13 cellular contexts compared by ENCODE assay signal in the genomic region with DNA sequence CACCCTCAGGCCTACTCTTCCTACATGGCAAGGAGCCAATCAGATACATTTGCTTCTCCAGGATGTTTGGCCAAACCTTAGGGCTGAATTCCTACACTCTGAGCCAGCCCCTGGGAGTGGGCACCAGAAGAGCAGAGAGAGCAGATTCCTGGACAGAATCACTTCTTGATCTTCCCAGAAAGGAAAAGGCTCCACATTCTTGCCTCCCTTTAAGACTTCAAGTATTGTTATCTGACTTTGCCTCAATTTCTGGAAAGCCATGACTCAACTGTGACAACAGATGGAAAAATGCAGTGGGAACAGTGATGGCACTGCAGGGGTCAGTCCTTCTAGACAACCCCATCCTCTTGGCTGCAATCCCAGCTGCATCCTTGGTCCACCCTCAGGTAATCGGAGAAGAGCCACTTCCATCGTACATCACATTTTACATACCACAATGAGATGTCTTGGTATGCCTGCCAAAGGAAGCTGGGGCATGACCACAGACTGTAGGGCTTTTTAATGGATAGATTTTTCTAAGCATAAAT. TPM values are rescaled to one million over a fixed set of nuclear protein-coding genes. Genes with fewer than 3 reads are reported as not detected.
DNase-seq lines count a peak whose midpoint lies in the region; ATAC-seq, FAIRE-seq and TF ChIP-seq lines count a peak whose summit lies in the region.
"Had no signal": no experiment of that assay in that cellular context is flagged by ENCODE, and none has a peak within 500 bp of the region (broad histone marks: within the 10 kb centered on the region; RNA-seq: fewer than 3 reads in every experiment).

No MANE protein-coding gene starts in this region.

- no peak overlapping the region for H2AFZ ChIP-seq in HCT116 (ENCODE audit: low read depth, low read length, poor library complexity, severe bottlenecking)
- H2AFZ ChIP-seq in smooth muscle cell (ENCODE audit: low read depth) = no peak overlapping the region

- no peaks in the 10 kb centered on the region for H3K79me2 ChIP-seq in HCT116 (ENCODE audit: insufficient read depth, low read length)
- H3K79me2 ChIP-seq in smooth muscle cell (ENCODE audit: low read depth) = no peaks in the 10 kb centered on the region

- H3K4me3 ChIP-seq in HCT116 (replicated peaks in 1 of 2; ENCODE audit: low read depth in 1 of 2, low read length in 2 of 2) (0 out of 4 replicates have a peak overlapping the region, but pooled peaks of 1 of the 2 experiments have one; percentile 2), fibroblast of mammary gland (ENCODE audit: control insufficient read depth, low read depth, low read length) (no peak overlapping the region), smooth muscle cell (no peak overlapping the region)
- H3K4me3 ChIP-seq: testis had no signal

- FAIRE-seq in GM12892 (lab: Jason Lieb, UNC) = no peak

- no peaks in the 10 kb centered on the region for H3F3A ChIP-seq in smooth muscle cell (ENCODE audit: low read depth)

- TF ChIP-seq RAD21 in HCT116 (IDR thresholded peaks at IDR 0.05; ENCODE audit: low read depth) = no peak

- intact Hi-C loops in HCT116 (cut with micrococcal nuclease) = no loop called here

- H3K9me3 ChIP-seq in HCT116 (ENCODE audit: control insufficient read depth in 1 of 2, insufficient read depth in 1 of 2, low read depth in 1 of 2, low read length in 2 of 2) = no peaks in the 10 kb centered on the region
- peaks cover 5% of the 10 kb centered on the region for H3K9me3 ChIP-seq in smooth muscle cell (replicated peaks; ENCODE audit: low read depth)
- H3K9me3 ChIP-seq: testis had no signal

- H3K27me3 ChIP-seq in HCT116 (ENCODE audit: insufficient read depth, low read length) = no peaks in the 10 kb centered on the region
- no peaks in the 10 kb centered on the region for H3K27me3 ChIP-seq in smooth muscle cell (ENCODE audit: low read depth)
- H3K27me3 ChIP-seq: testis had no signal

- H3K4me2 ChIP-seq in HCT116 (ENCODE audit: low read length) = peak overlapping the region; percentile 52
- H3K4me2 ChIP-seq in smooth muscle cell = no peak overlapping the region

- peak; percentile 91 for ATAC-seq in HCT116
- ATAC-seq in SK-N-SH treated with all-trans-retinoic acid at 6 μM for 48 hours = peak; percentile 93
- no peak for ATAC-seq in activated T-cell treated with anti-CD3 and anti-CD28 coated beads, Interleukin-2, amount 50 U/mL, for 72 hours (replicated peaks in 1 of 2)

- H3K4me1 ChIP-seq in HCT116 (ENCODE audit: control insufficient read depth in 1 of 2, insufficient read depth in 2 of 2, low read length in 2 of 2) = peaks cover 14 to 33% of the 10 kb centered on the region in 2 experiments
- H3K4me1 ChIP-seq in smooth muscle cell (ENCODE audit: low read depth) = no peaks in the 10 kb centered on the region
- H3K4me1 ChIP-seq: testis had no signal

- WGBS in smooth muscle cell (ENCODE audit: low lambda C conversion rate) = 32% methylated on average over 2 of the region's 2 CpGs

- H3K36me3 Mint-ChIP-seq in activated T-cell treated with anti-CD3 and anti-CD28 coated beads, Interleukin-2, amount 50 U/mL, for 72 hours (ENCODE audit: insufficient read depth in 2 of 2) = peaks cover 0 to 2% of the 10 kb centered on the region in 2 donors

- BruUV-seq in HCT116 (replicated peaks; lab: Mats Ljungman, UMichigan) = no TSS peak

- H3K9me3 Mint-ChIP-seq in activated T-cell treated with anti-CD3 and anti-CD28 coated beads, Interleukin-2, amount 50 U/mL, for 72 hours = peaks cover 0 to 2% of the 10 kb centered on the region in 2 donors
- H3K9me3 Mint-ChIP-seq: activated naive CD4-positive, alpha-beta T cell treated with anti-CD3 and anti-CD28 coated beads for 36 hours had no signal

- H3K27ac Mint-ChIP-seq in activated T-cell treated with anti-CD3 and anti-CD28 coated beads, Interleukin-2, amount 50 U/mL, for 72 hours = no peak overlapping the region
- H3K27ac Mint-ChIP-seq: activated naive CD4-positive, alpha-beta T cell treated with anti-CD3 and anti-CD28 coated beads for 36 hours had no signal

- POLR2A ChIA-PET in HCT116 (lab: Charles Lee) = no interaction called here

- no peak overlapping the region for H3K4me3 Mint-ChIP-seq in activated T-cell treated with anti-CD3 and anti-CD28 coated beads, Interleukin-2, amount 50 U/mL, for 72 hours
- H3K4me3 Mint-ChIP-seq: activated naive CD4-positive, alpha-beta T cell treated with anti-CD3 and anti-CD28 coated beads for 36 hours; neural crest cell had no signal

- no peaks in the 10 kb centered on the region for H3K36me3 ChIP-seq in HCT116 (ENCODE audit: control insufficient read depth in 1 of 2, insufficient read depth in 2 of 2, low read length in 2 of 2)
- no peaks in the 10 kb centered on the region for H3K36me3 ChIP-seq in smooth muscle cell (ENCODE audit: low read depth)

- no peaks in the 10 kb centered on the region for H4K20me1 ChIP-seq in HCT116 (ENCODE audit: insufficient read depth)
- H4K20me1 ChIP-seq in smooth muscle cell (ENCODE audit: low read depth) = no peaks in the 10 kb centered on the region

- no peak overlapping the region for H3K9ac ChIP-seq in HCT116 (ENCODE audit: low read length)
- no peak overlapping the region for H3K9ac ChIP-seq in smooth muscle cell (ENCODE audit: low read depth)

- CTCF ChIA-PET in HCT116 (lab: Charles Lee) = no interaction called here

- DNase-seq in HCT116 (ENCODE audit: low read depth, low spot score) = peak; percentile 79
- DNase-seq in fibroblast of mammary gland (ENCODE audit: low read depth) = peak; percentile 70
- no peak for DNase-seq in smooth muscle cell (lab: John Stamatoyannopoulos, UW; ENCODE audit: unreplicated experiment)
- DNase-seq in NCI-H1930 (lab: John Stamatoyannopoulos, UW) = no peak
- no peak for DNase-seq in GM12892 (ENCODE audit: insufficient read length)
- DNase-seq in activated T-cell treated with anti-CD3 and anti-CD28 coated beads, Interleukin-2, amount 50 U/mL, for 72 hours = no peak
- DNase-seq: activated CD4-positive, alpha-beta T cell treated with anti-CD3 and anti-CD28 coated beads for 48 hours; activated naive CD4-positive, alpha-beta T cell treated with anti-CD3 and anti-CD28 coated beads for 36 hours; NCI-H2227 treated with DMSO at 0.1 percent for 48 hours; SIG-M5; testis had no signal

- TF ChIP-seq CTCF in HCT116 (IDR thresholded peaks at IDR 0.05 in 2 of 3, conservative IDR thresholded peaks at IDR 0.05 in 1 of 3; ENCODE audit: borderline replicate concordance in 1 of 3, insufficient read depth in 1 of 3, low read depth in 2 of 3, low read length in 2 of 3) (no peak), fibroblast of mammary gland (conservative IDR thresholded peaks at IDR 0.05; ENCODE audit: control insufficient read depth, insufficient read depth, low read depth, low read length) (no peak), smooth muscle cell (IDR thresholded peaks at IDR 0.05; ENCODE audit: borderline replicate concordance, insufficient read depth, poor library complexity, severe bottlenecking) (no peak)

- RAD21 ChIA-PET in HCT116 (lab: Charles Lee; ENCODE audit: low non-redundant PET in 1 of 2, low total read pairs in 2 of 2, uncharacterized antibody in 2 of 2, unreplicated experiment in 2 of 2) = no interaction called here

- H3K4me1 Mint-ChIP-seq in activated T-cell treated with anti-CD3 and anti-CD28 coated beads, Interleukin-2, amount 50 U/mL, for 72 hours (ENCODE audit: low read depth) = no peaks in the 10 kb centered on the region
- H3K4me1 Mint-ChIP-seq: neural crest cell had no signal

- no peaks in the 10 kb centered on the region for H3K27me3 Mint-ChIP-seq in activated T-cell treated with anti-CD3 and anti-CD28 coated beads, Interleukin-2, amount 50 U/mL, for 72 hours (ENCODE audit: low read depth)

- TF ChIP-seq POLR2A in HCT116 (IDR thresholded peaks at IDR 0.05; ENCODE audit: borderline replicate concordance, extremely low read depth, insufficient read depth, insufficient read length) (no peak), GM12892 (IDR thresholded peaks at IDR 0.05; ENCODE audit: low read depth, low read length) (no peak)

- H3K9me2 ChIP-seq in HCT116 (ENCODE audit: insufficient read depth) = no peaks in the 10 kb centered on the region

- H3K27ac ChIP-seq in HCT116 (ENCODE audit: low read depth, low read length) = peak overlapping the region; percentile 19; the same call in 1 of the 2 replicates
- H3K27ac ChIP-seq in smooth muscle cell (ENCODE audit: low read depth) = peak overlapping the region; percentile 46
- H3K27ac ChIP-seq: testis had no signal

TF ChIP-seq in HCT116, 20 proteins besides CTCF, POLR2A, EP300 and RAD21 (continues in another document):
- TF ChIP-seq JUND (IDR thresholded peaks at IDR 0.05) (peak; percentile 55), SIN3A (IDR thresholded peaks at IDR 0.05; ENCODE audit: low read depth) (0 out of 2 replicates have a peak, but pooled peaks have one; percentile 40), SP1 (IDR thresholded peaks at IDR 0.05; ENCODE audit: low read depth) (peak; percentile 44; the same call in 1 of the 2 replicates), EGR1 (IDR thresholded peaks at IDR 0.05; ENCODE audit: low read depth) (no peak), TCF7L2 (IDR thresholded peaks at IDR 0.05; ENCODE audit: borderline replicate concordance, extremely low read depth, insufficient read depth, insufficient read length) (no peak)
- TF ChIP-seq, protein P1, sequence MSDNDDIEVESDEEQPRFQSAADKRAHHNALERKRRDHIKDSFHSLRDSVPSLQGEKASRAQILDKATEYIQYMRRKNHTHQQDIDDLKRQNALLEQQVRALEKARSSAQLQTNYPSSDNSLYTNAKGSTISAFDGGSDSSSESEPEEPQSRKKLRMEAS (IDR thresholded peaks at IDR 0.05) = no peak; the same call in 1 of the 2 replicates

TF ChIP-seq in SK-N-SH treated with all-trans-retinoic acid at 6 μM for 48 hours, 23 proteins besides CTCF, POLR2A, EP300 and RAD21 (continues in another document):
- TF ChIP-seq ISL1 (CRISPR knock-in tag; IDR thresholded peaks at IDR 0.05) (peak; percentile 79), GLIS3 (CRISPR knock-in tag; IDR thresholded peaks at IDR 0.05) (no peak)

RNA-seq across cellular contexts. Expression of a gene that starts 21.0 kb away (rescaled TPM):
- total RNA-seq in HCT116 (2021; ENCODE audit: unreplicated experiment) (0.52 TPM), smooth muscle cell (3.6 and 14.2 TPM in 2 replicates)
- polyA plus RNA-seq in HCT116 (2012) = 0.36 and 0.48 TPM in 2 replicates
- 7.7 and 35.9 TPM in 2 replicates for polyA plus RNA-seq in smooth muscle cell
- polyA plus RNA-seq in GM12892 (2012; ENCODE audit: missing spikeins) = not detected
- under 1 TPM in 1 of 2 donors, not detected in 1; 0.10 TPM for total RNA-seq in activated T-cell treated with anti-CD3 and anti-CD28 coated beads, Interleukin-2, amount 50 U/mL, for 72 hours
- total RNA-seq: activated naive CD4-positive, alpha-beta T cell treated with anti-CD3 and anti-CD28 coated beads for 36 hours had no signal

Comparison
In these comparisons a context has a peak if more than half of its experiments do, and no peak if none do; other contexts are left out.
1. ATAC-seq: peak in HCT116 (single experiment) and SK-N-SH treated with all-trans-retinoic acid at 6 μM for 48 hours (single experiment); none in activated T-cell treated with anti-CD3 and anti-CD28 coated beads, Interleukin-2, amount 50 U/mL, for 72 hours (0 of 2).
2. DNase-seq: peak in HCT116 (single experiment) and fibroblast of mammary gland (single experiment); none in smooth muscle cell (single experiment), NCI-H1930 (0 of 2), GM12892 (single experiment) and activated T-cell treated with anti-CD3 and anti-CD28 coated beads, Interleukin-2, amount 50 U/mL, for 72 hours (0 of 2).